18 cellular contexts compared by ENCODE assay signal in genomic region chr21:33734326-33734725, GRCh38.
DNase-seq lines count a peak whose midpoint lies in the region; ATAC-seq and TF ChIP-seq lines count a peak whose summit lies in the region.
"Had no signal": no experiment of that assay in that cellular context is flagged by ENCODE, and none has a peak within 500 bp of the region (broad histone marks: within the 10 kb centered on the region; RNA-seq: fewer than 3 reads in every experiment).

No MANE protein-coding gene starts in this region.

- ATAC-seq in left ventricle myocardium superior (no peak), GM21723 (IDR thresholded peaks at IDR 0.05; ENCODE audit: unreplicated experiment) (no peak), HG03520 (IDR thresholded peaks at IDR 0.05; ENCODE audit: unreplicated experiment) (no peak)
- ATAC-seq: CD8-positive, alpha-beta T cell; HepG2 had no signal

- no peaks in the 10 kb centered on the region for H3K27me3 ChIP-seq in cardiac muscle cell
- H3K27me3 ChIP-seq: BLaER1 treated with 17β-estradiol and CSF1 and Interleukin-3, amounts not matched to agents 10 nM and 100 nM; SJCRH30 had no signal

- peaks cover 70% of the 10 kb centered on the region for H3K4me1 ChIP-seq in cardiac muscle cell (ENCODE audit: low read depth)
- H3K4me1 ChIP-seq: SJCRH30 had no signal

- DNase-seq in cardiac muscle cell (ENCODE audit: low read depth in 1 of 2, low spot score in 1 of 2) (no peak), left ventricle myocardium superior (no peak), astrocyte of the hippocampus (ENCODE audit: low read depth, low spot score) (peak; percentile 39), fibroblast of villous mesenchyme (ENCODE audit: low read depth) (peak; percentile 56), NCI-H1417 treated with DMSO at 0.1 percent for 48 hours (lab: John Stamatoyannopoulos, UW) (no peak)
- no peak for DNase-seq in activated CD4-positive, alpha-beta T cell treated with anti-CD3 and anti-CD28 coated beads, Interleukin-2, amount 50 U/mL, for 48 hours
- DNase-seq: 8988T; CD8-positive, alpha-beta T cell; KG1; NCI-H1417; NCI-H187 treated with DMSO at 0.1 percent for 48 hours; NCI-H345; NCI-H524 treated with DMSO at 0.1 percent for 48 hours; SJCRH30 had no signal

- H3K27ac ChIP-seq in cardiac muscle cell, result peak overlapping the region; percentile 93
- H3K27ac ChIP-seq: BLaER1 treated with 17β-estradiol and CSF1 and Interleukin-3, amounts not matched to agents 10 nM and 100 nM; SJCRH30 had no signal

- TF ChIP-seq CTCF in cardiac muscle cell (IDR thresholded peaks at IDR 0.05; ENCODE audit: low read depth, low read length) (no peak), fibroblast of villous mesenchyme (IDR thresholded peaks at IDR 0.05; ENCODE audit: insufficient read depth, low read depth, low read length) (no peak)

- H3K4me3 ChIP-seq in cardiac muscle cell (no peak overlapping the region), fibroblast of villous mesenchyme (ENCODE audit: low read depth, low read length) (no peak overlapping the region)
- H3K4me3 ChIP-seq: BLaER1 treated with 17β-estradiol and CSF1 and Interleukin-3, amounts not matched to agents 10 nM and 100 nM; SJCRH30 had no signal

- intact Hi-C loops in left ventricle myocardium superior (cut with micrococcal nuclease), result no loop called here

- no peaks in the 10 kb centered on the region for H3K9me3 ChIP-seq in cardiac muscle cell (ENCODE audit: low read depth)
- H3K9me3 ChIP-seq: BLaER1 treated with 17β-estradiol and CSF1 and Interleukin-3, amounts not matched to agents 10 nM and 100 nM; SJCRH30 had no signal

- no peaks in the 10 kb centered on the region for H3K36me3 ChIP-seq in cardiac muscle cell

Comparison
In these comparisons a context has a peak if more than half of its experiments do, and no peak if none do; other contexts are left out.
1. DNase-seq: peak in astrocyte of the hippocampus (single experiment) and fibroblast of villous mesenchyme (single experiment); none in cardiac muscle cell (0 of 2), left ventricle myocardium superior (single experiment), NCI-H1417 treated with DMSO at 0.1 percent for 48 hours (single experiment) and activated CD4-positive, alpha-beta T cell treated with anti-CD3 and anti-CD28 coated beads, Interleukin-2, amount 50 U/mL, for 48 hours (0 of 2).